Comparison of ENCODE assay signal across 1 cellular context in the genomic region with DNA sequence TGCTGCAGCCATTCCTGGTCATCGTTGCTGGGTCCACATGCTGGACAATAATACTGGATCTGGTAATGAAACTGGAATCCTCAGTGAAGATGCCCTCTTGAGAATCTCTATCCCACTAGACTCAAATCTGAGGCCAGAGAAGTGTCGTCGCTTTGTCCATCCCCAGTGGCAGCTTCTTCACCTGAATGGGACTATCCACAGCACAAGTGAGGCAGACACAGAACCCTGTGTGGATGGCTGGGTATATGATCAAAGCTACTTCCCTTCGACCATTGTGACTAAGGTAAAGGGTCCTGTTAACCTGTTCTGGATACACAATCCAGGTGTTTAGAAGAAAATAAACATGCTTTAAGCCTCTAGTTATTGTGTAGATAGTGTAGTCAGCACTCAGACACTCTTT.
TF ChIP-seq lines count a peak whose summit lies in the region.

No MANE protein-coding gene starts in this region.

TF ChIP-seq in HepG2, 621 proteins besides CTCF, POLR2A, EP300 and RAD21 (continues in another document):
- TF ChIP-seq NCOA1 (CRISPR knock-in tag; IDR thresholded peaks at IDR 0.05) (no peak), BRD4 (CRISPR knock-in tag; IDR thresholded peaks at IDR 0.05) (no peak), BORCS8-MEF2B (CRISPR knock-in tag; IDR thresholded peaks at IDR 0.05) (no peak), ZNF768 (CRISPR knock-in tag; IDR thresholded peaks at IDR 0.05) (no peak), PHF21A (CRISPR knock-in tag; IDR thresholded peaks at IDR 0.05) (0 out of 2 replicates have a peak, but pooled peaks have one; percentile 21), HDAC2 (CRISPR knock-in tag; IDR thresholded peaks at IDR 0.05) (no peak), AKAP8 (CRISPR knock-in tag; IDR thresholded peaks at IDR 0.05) (no peak), ISL2 (CRISPR knock-in tag; IDR thresholded peaks at IDR 0.05) (no peak), NR2F6 (IDR thresholded peaks at IDR 0.05) (no peak), NR2F6 (CRISPR knock-in tag; IDR thresholded peaks at IDR 0.05) (no peak), NBN (conservative IDR thresholded peaks at IDR 0.05) (no peak), ZFP62 (CRISPR knock-in tag; IDR thresholded peaks at IDR 0.05) (no peak), SP4 (CRISPR knock-in tag; IDR thresholded peaks at IDR 0.05) (no peak), MED1 (CRISPR knock-in tag; IDR thresholded peaks at IDR 0.05) (0 out of 2 replicates have a peak, but pooled peaks have one; percentile 23), JARID2 (CRISPR knock-in tag; IDR thresholded peaks at IDR 0.05; ENCODE audit: insufficient replicate concordance) (no peak), NFKBIZ (CRISPR knock-in tag; IDR thresholded peaks at IDR 0.05) (no peak), POLR2AphosphoS5 (IDR thresholded peaks at IDR 0.05; ENCODE audit: low read depth, low read length) (no peak), ZFP36L2 (CRISPR knock-in tag; IDR thresholded peaks at IDR 0.05) (no peak), ZNF264 (CRISPR knock-in tag; IDR thresholded peaks at IDR 0.05) (0 out of 2 replicates have a peak, but pooled peaks have one; percentile 32), RARA (CRISPR knock-in tag; IDR thresholded peaks at IDR 0.05) (no peak), CAMTA2 (CRISPR knock-in tag; IDR thresholded peaks at IDR 0.05; ENCODE audit: borderline replicate concordance) (no peak), ZNF850 (CRISPR knock-in tag; conservative IDR thresholded peaks at IDR 0.05) (no peak), NR1H2 (CRISPR knock-in tag; IDR thresholded peaks at IDR 0.05; ENCODE audit: borderline replicate concordance, low read depth) (no peak), NFIC (IDR thresholded peaks at IDR 0.05; ENCODE audit: low read length) (no peak), ZNF614 (CRISPR knock-in tag; IDR thresholded peaks at IDR 0.05; ENCODE audit: borderline replicate concordance) (no peak), ZFP41 (CRISPR knock-in tag; IDR thresholded peaks at IDR 0.05; ENCODE audit: borderline replicate concordance) (no peak), MIXL1 (CRISPR knock-in tag; IDR thresholded peaks at IDR 0.05) (no peak)
- TF ChIP-seq, protein P1, sequence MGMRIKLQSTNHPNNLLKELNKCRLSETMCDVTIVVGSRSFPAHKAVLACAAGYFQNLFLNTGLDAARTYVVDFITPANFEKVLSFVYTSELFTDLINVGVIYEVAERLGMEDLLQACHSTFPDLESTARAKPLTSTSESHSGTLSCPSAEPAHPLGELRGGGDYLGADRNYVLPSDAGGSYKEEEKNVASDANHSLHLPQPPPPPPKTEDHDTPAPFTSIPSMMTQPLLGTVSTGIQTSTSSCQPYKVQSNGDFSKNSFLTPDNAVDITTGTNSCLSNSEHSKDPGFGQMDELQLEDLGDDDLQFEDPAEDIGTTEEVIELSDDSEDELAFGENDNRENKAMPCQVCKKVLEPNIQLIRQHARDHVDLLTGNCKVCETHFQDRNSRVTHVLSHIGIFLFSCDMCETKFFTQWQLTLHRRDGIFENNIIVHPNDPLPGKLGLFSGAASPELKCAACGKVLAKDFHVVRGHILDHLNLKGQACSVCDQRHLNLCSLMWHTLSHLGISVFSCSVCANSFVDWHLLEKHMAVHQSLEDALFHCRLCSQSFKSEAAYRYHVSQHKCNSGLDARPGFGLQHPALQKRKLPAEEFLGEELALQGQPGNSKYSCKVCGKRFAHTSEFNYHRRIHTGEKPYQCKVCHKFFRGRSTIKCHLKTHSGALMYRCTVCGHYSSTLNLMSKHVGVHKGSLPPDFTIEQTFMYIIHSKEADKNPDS (CRISPR knock-in tag; IDR thresholded peaks at IDR 0.05): no peak
- TF ChIP-seq, protein P2, sequence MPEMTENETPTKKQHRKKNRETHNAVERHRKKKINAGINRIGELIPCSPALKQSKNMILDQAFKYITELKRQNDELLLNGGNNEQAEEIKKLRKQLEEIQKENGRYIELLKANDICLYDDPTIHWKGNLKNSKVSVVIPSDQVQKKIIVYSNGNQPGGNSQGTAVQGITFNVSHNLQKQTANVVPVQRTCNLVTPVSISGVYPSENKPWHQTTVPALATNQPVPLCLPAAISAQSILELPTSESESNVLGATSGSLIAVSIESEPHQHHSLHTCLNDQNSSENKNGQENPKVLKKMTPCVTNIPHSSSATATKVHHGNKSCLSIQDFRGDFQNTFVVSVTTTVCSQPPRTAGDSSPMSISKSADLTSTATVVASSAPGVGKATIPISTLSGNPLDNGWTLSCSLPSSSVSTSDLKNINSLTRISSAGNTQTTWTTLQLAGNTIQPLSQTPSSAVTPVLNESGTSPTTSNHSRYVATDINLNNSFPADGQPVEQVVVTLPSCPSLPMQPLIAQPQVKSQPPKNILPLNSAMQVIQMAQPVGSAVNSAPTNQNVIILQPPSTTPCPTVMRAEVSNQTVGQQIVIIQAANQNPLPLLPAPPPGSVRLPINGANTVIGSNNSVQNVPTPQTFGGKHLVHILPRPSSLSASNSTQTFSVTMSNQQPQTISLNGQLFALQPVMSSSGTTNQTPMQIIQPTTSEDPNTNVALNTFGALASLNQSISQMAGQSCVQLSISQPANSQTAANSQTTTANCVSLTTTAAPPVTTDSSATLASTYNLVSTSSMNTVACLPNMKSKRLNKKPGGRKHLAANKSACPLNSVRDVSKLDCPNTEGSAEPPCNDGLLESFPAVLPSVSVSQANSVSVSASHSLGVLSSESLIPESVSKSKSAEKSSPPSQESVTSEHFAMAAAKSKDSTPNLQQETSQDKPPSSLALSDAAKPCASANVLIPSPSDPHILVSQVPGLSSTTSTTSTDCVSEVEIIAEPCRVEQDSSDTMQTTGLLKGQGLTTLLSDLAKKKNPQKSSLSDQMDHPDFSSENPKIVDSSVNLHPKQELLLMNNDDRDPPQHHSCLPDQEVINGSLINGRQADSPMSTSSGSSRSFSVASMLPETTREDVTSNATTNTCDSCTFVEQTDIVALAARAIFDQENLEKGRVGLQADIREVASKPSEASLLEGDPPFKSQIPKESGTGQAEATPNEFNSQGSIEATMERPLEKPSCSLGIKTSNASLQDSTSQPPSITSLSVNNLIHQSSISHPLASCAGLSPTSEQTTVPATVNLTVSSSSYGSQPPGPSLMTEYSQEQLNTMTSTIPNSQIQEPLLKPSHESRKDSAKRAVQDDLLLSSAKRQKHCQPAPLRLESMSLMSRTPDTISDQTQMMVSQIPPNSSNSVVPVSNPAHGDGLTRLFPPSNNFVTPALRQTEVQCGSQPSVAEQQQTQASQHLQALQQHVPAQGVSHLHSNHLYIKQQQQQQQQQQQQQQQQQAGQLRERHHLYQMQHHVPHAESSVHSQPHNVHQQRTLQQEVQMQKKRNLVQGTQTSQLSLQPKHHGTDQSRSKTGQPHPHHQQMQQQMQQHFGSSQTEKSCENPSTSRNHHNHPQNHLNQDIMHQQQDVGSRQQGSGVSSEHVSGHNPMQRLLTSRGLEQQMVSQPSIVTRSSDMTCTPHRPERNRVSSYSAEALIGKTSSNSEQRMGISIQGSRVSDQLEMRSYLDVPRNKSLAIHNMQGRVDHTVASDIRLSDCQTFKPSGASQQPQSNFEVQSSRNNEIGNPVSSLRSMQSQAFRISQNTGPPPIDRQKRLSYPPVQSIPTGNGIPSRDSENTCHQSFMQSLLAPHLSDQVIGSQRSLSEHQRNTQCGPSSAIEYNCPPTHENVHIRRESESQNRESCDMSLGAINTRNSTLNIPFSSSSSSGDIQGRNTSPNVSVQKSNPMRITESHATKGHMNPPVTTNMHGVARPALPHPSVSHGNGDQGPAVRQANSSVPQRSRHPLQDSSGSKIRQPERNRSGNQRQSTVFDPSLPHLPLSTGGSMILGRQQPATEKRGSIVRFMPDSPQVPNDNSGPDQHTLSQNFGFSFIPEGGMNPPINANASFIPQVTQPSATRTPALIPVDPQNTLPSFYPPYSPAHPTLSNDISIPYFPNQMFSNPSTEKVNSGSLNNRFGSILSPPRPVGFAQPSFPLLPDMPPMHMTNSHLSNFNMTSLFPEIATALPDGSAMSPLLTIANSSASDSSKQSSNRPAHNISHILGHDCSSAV (CRISPR knock-in tag; IDR thresholded peaks at IDR 0.05; ENCODE audit: borderline replicate concordance): no peak
- TF ChIP-seq, protein P3, sequence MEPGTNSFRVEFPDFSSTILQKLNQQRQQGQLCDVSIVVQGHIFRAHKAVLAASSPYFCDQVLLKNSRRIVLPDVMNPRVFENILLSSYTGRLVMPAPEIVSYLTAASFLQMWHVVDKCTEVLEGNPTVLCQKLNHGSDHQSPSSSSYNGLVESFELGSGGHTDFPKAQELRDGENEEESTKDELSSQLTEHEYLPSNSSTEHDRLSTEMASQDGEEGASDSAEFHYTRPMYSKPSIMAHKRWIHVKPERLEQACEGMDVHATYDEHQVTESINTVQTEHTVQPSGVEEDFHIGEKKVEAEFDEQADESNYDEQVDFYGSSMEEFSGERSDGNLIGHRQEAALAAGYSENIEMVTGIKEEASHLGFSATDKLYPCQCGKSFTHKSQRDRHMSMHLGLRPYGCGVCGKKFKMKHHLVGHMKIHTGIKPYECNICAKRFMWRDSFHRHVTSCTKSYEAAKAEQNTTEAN (CRISPR knock-in tag; conservative IDR thresholded peaks at IDR 0.05): 0 out of 2 replicates have a peak, but pooled peaks have one; percentile 36
- TF ChIP-seq, protein P4, sequence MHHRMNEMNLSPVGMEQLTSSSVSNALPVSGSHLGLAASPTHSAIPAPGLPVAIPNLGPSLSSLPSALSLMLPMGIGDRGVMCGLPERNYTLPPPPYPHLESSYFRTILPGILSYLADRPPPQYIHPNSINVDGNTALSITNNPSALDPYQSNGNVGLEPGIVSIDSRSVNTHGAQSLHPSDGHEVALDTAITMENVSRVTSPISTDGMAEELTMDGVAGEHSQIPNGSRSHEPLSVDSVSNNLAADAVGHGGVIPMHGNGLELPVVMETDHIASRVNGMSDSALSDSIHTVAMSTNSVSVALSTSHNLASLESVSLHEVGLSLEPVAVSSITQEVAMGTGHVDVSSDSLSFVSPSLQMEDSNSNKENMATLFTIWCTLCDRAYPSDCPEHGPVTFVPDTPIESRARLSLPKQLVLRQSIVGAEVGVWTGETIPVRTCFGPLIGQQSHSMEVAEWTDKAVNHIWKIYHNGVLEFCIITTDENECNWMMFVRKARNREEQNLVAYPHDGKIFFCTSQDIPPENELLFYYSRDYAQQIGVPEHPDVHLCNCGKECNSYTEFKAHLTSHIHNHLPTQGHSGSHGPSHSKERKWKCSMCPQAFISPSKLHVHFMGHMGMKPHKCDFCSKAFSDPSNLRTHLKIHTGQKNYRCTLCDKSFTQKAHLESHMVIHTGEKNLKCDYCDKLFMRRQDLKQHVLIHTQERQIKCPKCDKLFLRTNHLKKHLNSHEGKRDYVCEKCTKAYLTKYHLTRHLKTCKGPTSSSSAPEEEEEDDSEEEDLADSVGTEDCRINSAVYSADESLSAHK (CRISPR knock-in tag; IDR thresholded peaks at IDR 0.05; ENCODE audit: borderline replicate concordance): no peak
- TF ChIP-seq, protein P5, sequence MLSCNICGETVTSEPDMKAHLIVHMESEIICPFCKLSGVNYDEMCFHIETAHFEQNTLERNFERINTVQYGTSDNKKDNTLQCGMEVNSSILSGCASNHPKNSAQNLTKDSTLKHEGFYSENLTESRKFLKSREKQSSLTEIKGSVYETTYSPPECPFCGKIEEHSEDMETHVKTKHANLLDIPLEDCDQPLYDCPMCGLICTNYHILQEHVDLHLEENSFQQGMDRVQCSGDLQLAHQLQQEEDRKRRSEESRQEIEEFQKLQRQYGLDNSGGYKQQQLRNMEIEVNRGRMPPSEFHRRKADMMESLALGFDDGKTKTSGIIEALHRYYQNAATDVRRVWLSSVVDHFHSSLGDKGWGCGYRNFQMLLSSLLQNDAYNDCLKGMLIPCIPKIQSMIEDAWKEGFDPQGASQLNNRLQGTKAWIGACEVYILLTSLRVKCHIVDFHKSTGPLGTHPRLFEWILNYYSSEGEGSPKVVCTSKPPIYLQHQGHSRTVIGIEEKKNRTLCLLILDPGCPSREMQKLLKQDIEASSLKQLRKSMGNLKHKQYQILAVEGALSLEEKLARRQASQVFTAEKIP (CRISPR knock-in tag; IDR thresholded peaks at IDR 0.05; ENCODE audit: borderline replicate concordance): no peak
- TF ChIP-seq, protein P6, sequence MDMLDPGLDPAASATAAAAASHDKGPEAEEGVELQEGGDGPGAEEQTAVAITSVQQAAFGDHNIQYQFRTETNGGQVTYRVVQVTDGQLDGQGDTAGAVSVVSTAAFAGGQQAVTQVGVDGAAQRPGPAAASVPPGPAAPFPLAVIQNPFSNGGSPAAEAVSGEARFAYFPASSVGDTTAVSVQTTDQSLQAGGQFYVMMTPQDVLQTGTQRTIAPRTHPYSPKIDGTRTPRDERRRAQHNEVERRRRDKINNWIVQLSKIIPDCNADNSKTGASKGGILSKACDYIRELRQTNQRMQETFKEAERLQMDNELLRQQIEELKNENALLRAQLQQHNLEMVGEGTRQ (IDR thresholded peaks at IDR 0.05; ENCODE audit: low read depth, low read length): no peak
- TF ChIP-seq, protein P6 (CRISPR knock-in tag; IDR thresholded peaks at IDR 0.05; ENCODE audit: borderline replicate concordance): no peak
- TF ChIP-seq, protein P7, sequence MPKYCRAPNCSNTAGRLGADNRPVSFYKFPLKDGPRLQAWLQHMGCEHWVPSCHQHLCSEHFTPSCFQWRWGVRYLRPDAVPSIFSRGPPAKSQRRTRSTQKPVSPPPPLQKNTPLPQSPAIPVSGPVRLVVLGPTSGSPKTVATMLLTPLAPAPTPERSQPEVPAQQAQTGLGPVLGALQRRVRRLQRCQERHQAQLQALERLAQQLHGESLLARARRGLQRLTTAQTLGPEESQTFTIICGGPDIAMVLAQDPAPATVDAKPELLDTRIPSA (CRISPR knock-in tag; IDR thresholded peaks at IDR 0.05; ENCODE audit: borderline replicate concordance): no peak
- TF ChIP-seq, protein P8, sequence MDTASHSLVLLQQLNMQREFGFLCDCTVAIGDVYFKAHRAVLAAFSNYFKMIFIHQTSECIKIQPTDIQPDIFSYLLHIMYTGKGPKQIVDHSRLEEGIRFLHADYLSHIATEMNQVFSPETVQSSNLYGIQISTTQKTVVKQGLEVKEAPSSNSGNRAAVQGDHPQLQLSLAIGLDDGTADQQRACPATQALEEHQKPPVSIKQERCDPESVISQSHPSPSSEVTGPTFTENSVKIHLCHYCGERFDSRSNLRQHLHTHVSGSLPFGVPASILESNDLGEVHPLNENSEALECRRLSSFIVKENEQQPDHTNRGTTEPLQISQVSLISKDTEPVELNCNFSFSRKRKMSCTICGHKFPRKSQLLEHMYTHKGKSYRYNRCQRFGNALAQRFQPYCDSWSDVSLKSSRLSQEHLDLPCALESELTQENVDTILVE (CRISPR knock-in tag; IDR thresholded peaks at IDR 0.05): no peak
- TF ChIP-seq, protein P9, sequence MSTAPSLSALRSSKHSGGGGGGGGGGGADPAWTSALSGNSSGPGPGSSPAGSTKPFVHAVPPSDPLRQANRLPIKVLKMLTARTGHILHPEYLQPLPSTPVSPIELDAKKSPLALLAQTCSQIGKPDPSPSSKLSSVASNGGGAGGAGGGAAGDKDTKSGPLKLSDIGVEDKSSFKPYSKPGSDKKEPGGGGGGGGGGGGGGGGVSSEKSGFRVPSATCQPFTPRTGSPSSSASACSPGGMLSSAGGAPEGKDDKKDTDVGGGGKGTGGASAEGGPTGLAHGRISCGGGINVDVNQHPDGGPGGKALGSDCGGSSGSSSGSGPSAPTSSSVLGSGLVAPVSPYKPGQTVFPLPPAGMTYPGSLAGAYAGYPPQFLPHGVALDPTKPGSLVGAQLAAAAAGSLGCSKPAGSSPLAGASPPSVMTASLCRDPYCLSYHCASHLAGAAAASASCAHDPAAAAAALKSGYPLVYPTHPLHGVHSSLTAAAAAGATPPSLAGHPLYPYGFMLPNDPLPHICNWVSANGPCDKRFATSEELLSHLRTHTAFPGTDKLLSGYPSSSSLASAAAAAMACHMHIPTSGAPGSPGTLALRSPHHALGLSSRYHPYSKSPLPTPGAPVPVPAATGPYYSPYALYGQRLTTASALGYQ (CRISPR knock-in tag; IDR thresholded peaks at IDR 0.05): no peak
